ENCODE assay signal across 8 cellular contexts in genomic region chr10:87817291-87817872, GRCh38. TPM values are rescaled to one million over a fixed set of nuclear protein-coding genes. Genes with fewer than 3 reads are reported as not detected.
DNase-seq lines count a peak whose midpoint lies in the region; ATAC-seq, FAIRE-seq and TF ChIP-seq lines count a peak whose summit lies in the region.

No MANE protein-coding gene starts in this region.

- intact Hi-C loops in Right ventricle myocardium superior (cut with DNase I) (no loop called here), Right ventricle myocardium inferior (cut with DNase I) (loop anchor here (5.0 kb wide), 1 partner anchor 45 kb away; the partner anchor contains the start of genes KLLN and PTEN), esophagus muscularis mucosa (cut with DNase I) (loop anchor here (5.0 kb wide), 1 partner anchor 45 kb away; the partner anchor contains the start of genes KLLN and PTEN), pancreas (cut with DNase I) (no loop called here)

- peak overlapping the region; percentile 91 to 95 for H3K27ac ChIP-seq in SK-N-SH (ENCODE audit: low read depth in 2 of 2, low read length in 1 of 2)
- peak overlapping the region; percentile 78 to 86 (median 80) for H3K27ac ChIP-seq in esophagus muscularis mucosa (replicated peaks in 1 of 4)
- peak overlapping the region; percentile 69 to 85 (median 82) for H3K27ac ChIP-seq in pancreas

- peak; percentile 34 for ATAC-seq in Right ventricle myocardium superior (ENCODE audit: poor library complexity)
- no peak for ATAC-seq in Right ventricle myocardium inferior
- peak; percentile 6 for ATAC-seq in HG03025 (IDR thresholded peaks at IDR 0.05; ENCODE audit: low FRiP score, unreplicated experiment)
- ATAC-seq in pancreas, result peak in 3 of 4 donors; percentile 14 to 54 (median 34)

- peak overlapping the region; percentile 79; the same call in 1 of the 2 replicates for H2AFZ ChIP-seq in SK-N-SH (ENCODE audit: low read depth)

- 2% methylated on average over 14 of the region's 19 CpGs for WGBS in SK-N-SH (ENCODE audit: low lambda C conversion rate)
- 8% methylated on average over 19 of the region's 19 CpGs for WGBS in esophagus muscularis mucosa
- 1 to 3% methylated on average over 19 of the region's 19 CpGs for WGBS in pancreas, 2 donors

- DNase-seq in Right ventricle myocardium superior, result no peak
- DNase-seq in Right ventricle myocardium inferior (ENCODE audit: missing footprints), result no peak
- DNase-seq in SK-N-SH, result no peak
- DNase-seq in esophagus muscularis mucosa (ENCODE audit: extremely low spot score), result no peak
- no peak for DNase-seq in pancreas
- DNase-seq in NCI-H1417 treated with DMSO at 0.1 percent for 48 hours (lab: John Stamatoyannopoulos, UW), result no peak
- no peak for DNase-seq in NCI-H82 treated with DMSO at 0.1 percent for 48 hours (lab: John Stamatoyannopoulos, UW; ENCODE audit: unreplicated experiment)

- H4K20me1 ChIP-seq in SK-N-SH (ENCODE audit: insufficient read depth), result peaks cover 19% of the 10 kb centered on the region

- H3K4me3 ChIP-seq in SK-N-SH (ENCODE audit: low read depth in 2 of 2, low read length in 1 of 2) (peak overlapping the region; percentile 86 to 94), esophagus muscularis mucosa (peak overlapping the region; percentile 67 to 70 (median 69)), pancreas (peak overlapping the region; percentile 35 to 77 (median 58))

- H3K4me2 ChIP-seq in SK-N-SH, result peak overlapping the region; percentile 86

- no peak for FAIRE-seq in pancreas (lab: Jason Lieb, UNC)

- TF ChIP-seq RAD21 in SK-N-SH (IDR thresholded peaks at IDR 0.05; ENCODE audit: low read length), result no peak

- H3K4me1 ChIP-seq in SK-N-SH (ENCODE audit: control insufficient read depth in 1 of 2, insufficient read depth in 2 of 2, low read depth in 1 of 2, low read length in 1 of 2) (peaks cover 10 to 12% of the 10 kb centered on the region in 2 experiments; a peak in 3 of 4 replicates), esophagus muscularis mucosa (peaks cover 16 to 35% (median 33%) of the 10 kb centered on the region in 4 donors), pancreas (peaks cover 10 to 30% (median 12%) of the 10 kb centered on the region in 3 donors)

- H3K27me3 ChIP-seq in SK-N-SH (ENCODE audit: insufficient read depth) (no peaks in the 10 kb centered on the region), esophagus muscularis mucosa (no peaks in the 10 kb centered on the region), pancreas (no peaks in the 10 kb centered on the region)

- H3K9me3 ChIP-seq in SK-N-SH, result no peaks in the 10 kb centered on the region
- no peaks in the 10 kb centered on the region for H3K9me3 ChIP-seq in esophagus muscularis mucosa
- no peaks in the 10 kb centered on the region for H3K9me3 ChIP-seq in pancreas

- no peak for TF ChIP-seq POLR2A in esophagus muscularis mucosa (IDR thresholded peaks at IDR 0.05; ENCODE audit: low read depth)

- TF ChIP-seq EP300 in SK-N-SH (IDR thresholded peaks at IDR 0.05; ENCODE audit: borderline replicate concordance in 1 of 2, low read depth in 1 of 2, low read length in 1 of 2) (no peak), esophagus muscularis mucosa (IDR thresholded peaks at IDR 0.05) (no peak)

- TF ChIP-seq CTCF in SK-N-SH (IDR thresholded peaks at IDR 0.05) (no peak), esophagus muscularis mucosa (IDR thresholded peaks at IDR 0.05) (no peak), pancreas (IDR thresholded peaks at IDR 0.05) (no peak)

- CTCF ChIA-PET in SK-N-SH (lab: Yijun Ruan, JAX), result interaction anchor here (0.6 to 1.7 kb wide), 5 partner anchors 21 to 735 kb away, joined by 3 to 5 read pairs (median 3); no protein-coding TSS in a partner anchor

- peaks cover 20 to 21% of the 10 kb centered on the region in 2 experiments for H3K36me3 ChIP-seq in SK-N-SH (replicated peaks in 1 of 2; ENCODE audit: control insufficient read depth in 1 of 2, insufficient read depth in 2 of 2, low read length in 1 of 2)
- H3K36me3 ChIP-seq in esophagus muscularis mucosa, result peaks cover 0 to 4% (median 2%) of the 10 kb centered on the region in 4 donors
- H3K36me3 ChIP-seq in pancreas, result no peaks in the 10 kb centered on the region

- H3K9ac ChIP-seq in SK-N-SH, result peak overlapping the region; percentile 90

- peaks cover 54% of the 10 kb centered on the region for H3K79me2 ChIP-seq in SK-N-SH (ENCODE audit: insufficient read depth)

- H3F3A ChIP-seq in SK-N-SH (replicated peaks; ENCODE audit: insufficient read depth), result peaks cover 17% of the 10 kb centered on the region

- no peaks in the 10 kb centered on the region; the same call in 1 of the 2 replicates for H3K9me2 ChIP-seq in SK-N-SH

- POLR2A ChIA-PET in SK-N-SH (lab: Yijun Ruan, JAX), result interaction anchor here (1.0 to 2.2 kb wide), 3 partner anchors 11 to 127 kb away, joined by 3 to 11 read pairs (median 8); partner anchors contain the start of genes KLLN and PTEN

TF ChIP-seq in SK-N-SH, 30 proteins besides CTCF, POLR2A, EP300 and RAD21:
- TF ChIP-seq CHD2 (IDR thresholded peaks at IDR 0.05; ENCODE audit: low read length, partially characterized antibody), result no peak
TF ChIP-seq in SK-N-SH: peak in this region for 0.

RNA-seq across cellular contexts. Expression of gene ATAD1, which starts 0.6 kb away (rescaled TPM):
- total RNA-seq in Right ventricle myocardium superior (96.7 TPM), Right ventricle myocardium inferior (98.2 TPM), esophagus muscularis mucosa (10 to 100 TPM; 29.1 to 41.3 (median 36.1) TPM), pancreas (10 to 100 TPM; 12.8 to 23.4 (median 18.1) TPM)
- polyA plus RNA-seq in SK-N-SH (2012; rRNA removed) (13.5 and 21.0 TPM in 2 replicates), pancreas (10 to 100 TPM in 1 of 2 donors, 1 to 10 TPM in 1; 3.6 to 11.8 TPM)
- 26.3 and 34.2 TPM in 2 replicates for polyA plus RNA-seq in SK-N-SH (2012; cell fraction: cytosol; rRNA removed)
- polyA plus RNA-seq in SK-N-SH (2012; cell fraction: nucleus; rRNA removed), result 4.0 and 16.5 TPM in 2 replicates

RNA-seq across cellular contexts. Expression of gene KLLN, which starts 46.0 kb away (rescaled TPM):
- total RNA-seq in Right ventricle myocardium superior (0.30 TPM), Right ventricle myocardium inferior (0.27 TPM), esophagus muscularis mucosa (under 1 TPM in 3 of 4 donors, not detected in 1; 0.17 to 0.52 (median 0.39) TPM), pancreas (under 1 TPM; 0.09 to 0.35 (median 0.26) TPM)
- polyA plus RNA-seq in SK-N-SH (2012; rRNA removed) (0.83 and 1.2 TPM in 2 replicates), pancreas (under 1 TPM; 0.23 TPM)
- 0.86 and 1.0 TPM in 2 replicates for polyA plus RNA-seq in SK-N-SH (2012; cell fraction: cytosol; rRNA removed)
- polyA plus RNA-seq in SK-N-SH (2012; cell fraction: nucleus; rRNA removed), result 0.51 and 0.54 TPM in 2 replicates

RNA-seq across cellular contexts. Expression of gene PTEN, which starts 46.0 kb away (rescaled TPM):
- 54.3 TPM for total RNA-seq in Right ventricle myocardium superior
- 54.6 TPM for total RNA-seq in Right ventricle myocardium inferior
- polyA plus RNA-seq in SK-N-SH (2012; rRNA removed), result 12.8 and 13.1 TPM in 2 replicates
- 15.4 and 25.8 TPM in 2 replicates for polyA plus RNA-seq in SK-N-SH (2012; cell fraction: cytosol; rRNA removed)
- polyA plus RNA-seq in SK-N-SH (2012; cell fraction: nucleus; rRNA removed), result 8.4 and 14.2 TPM in 2 replicates
- total RNA-seq in esophagus muscularis mucosa, result 100 to 1,000 TPM in 1 of 4 donors, 10 to 100 TPM in 3; 83.2 to 117 (median 94.3) TPM
- total RNA-seq in pancreas, result 10 to 100 TPM; 30.6 to 64.1 (median 46.0) TPM
- polyA plus RNA-seq in pancreas, result 10 to 100 TPM; 19.2 to 19.3 TPM

Comparison
In these comparisons a context has a peak if more than half of its experiments do, and no peak if none do; other contexts are left out.
1. intact Hi-C loops: an anchor here in Right ventricle myocardium inferior (5.0 kb wide) and esophagus muscularis mucosa (5.0 kb wide); none called in Right ventricle myocardium superior and pancreas.